8 cellular contexts compared by ENCODE assay signal in the genomic region with DNA sequence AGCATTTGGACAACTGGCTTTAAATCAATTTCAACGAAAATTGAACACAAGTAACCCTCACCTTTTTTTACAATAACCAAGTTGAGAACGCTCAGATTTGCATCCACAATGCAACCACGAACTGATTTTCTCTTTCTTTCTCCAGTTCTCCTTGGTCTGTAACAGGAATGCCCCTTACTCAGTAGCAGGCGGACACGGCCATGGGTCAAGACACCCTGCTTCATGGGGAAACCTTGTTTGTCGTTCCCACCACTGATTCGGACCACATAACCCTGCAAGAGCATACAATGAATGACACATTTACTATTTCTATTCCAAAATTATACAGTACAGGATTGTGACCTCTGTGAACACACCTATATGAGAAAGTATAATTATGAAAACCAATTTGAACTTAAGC. TPM values are rescaled to one million over a fixed set of nuclear protein-coding genes. Genes with fewer than 3 reads are reported as not detected.
DNase-seq lines count a peak whose midpoint lies in the region; ATAC-seq and TF ChIP-seq lines count a peak whose summit lies in the region.

No MANE protein-coding gene starts in this region.

- peak overlapping the region; percentile 97 to 100 (median 99) for H3K27ac Mint-ChIP-seq in naive thymus-derived CD4-positive, alpha-beta T cell

- TF ChIP-seq CTCF in C4-2B (conservative IDR thresholded peaks at IDR 0.05) (no peak), KMS-11 (conservative IDR thresholded peaks at IDR 0.05; ENCODE audit: low read depth, low read length) (no peak), cardiac fibroblast (IDR thresholded peaks at IDR 0.05; ENCODE audit: low read depth, low read length) (no peak)

- peak overlapping the region; percentile 99; the same call in 1 of the 2 replicates for H3K9ac ChIP-seq in KMS-11

- peaks cover 36% of the 10 kb centered on the region for H3K79me2 ChIP-seq in KMS-11 (ENCODE audit: insufficient read depth, low read depth)

- CTCF ChIA-PET in naive thymus-derived CD4-positive, alpha-beta T cell (lab: Charles Lee): no interaction called here

- peaks cover 7 to 51% (median 29%) of the 10 kb centered on the region in 5 donors for H3K36me3 Mint-ChIP-seq in naive thymus-derived CD4-positive, alpha-beta T cell

- POLR2A ChIA-PET in naive thymus-derived CD4-positive, alpha-beta T cell (lab: Charles Lee): interaction anchor here (0.7 to 2.3 kb wide), 6 partner anchors 9 to 252 kb away, joined by 4 to 21 read pairs (median 11); a partner anchor contains a TSS

- H4K20me1 ChIP-seq in KMS-11 (ENCODE audit: insufficient read depth): peaks cover 15% of the 10 kb centered on the region

- no peak for ATAC-seq in naive thymus-derived CD4-positive, alpha-beta T cell
- ATAC-seq in GM21825 (IDR thresholded peaks at IDR 0.05; ENCODE audit: unreplicated experiment): no peak

- H3K36me3 ChIP-seq in KMS-11 (ENCODE audit: insufficient read depth): peaks cover 31% of the 10 kb centered on the region
- H3K36me3 ChIP-seq in naive thymus-derived CD4-positive, alpha-beta T cell (ENCODE audit: control insufficient read depth in 2 of 3, insufficient read depth in 3 of 3, low read length in 3 of 3): peaks cover 19 to 48% (median 29%) of the 10 kb centered on the region in 3 experiments

- peak overlapping the region; percentile 92 to 99 (median 98) for H3K4me3 Mint-ChIP-seq in naive thymus-derived CD4-positive, alpha-beta T cell

- no peaks in the 10 kb centered on the region for H3K27me3 ChIP-seq in KMS-11 (ENCODE audit: insufficient read depth, low read depth)
- H3K27me3 ChIP-seq in naive thymus-derived CD4-positive, alpha-beta T cell (ENCODE audit: control insufficient read depth in 2 of 2, insufficient read depth in 2 of 2, low read length in 2 of 2): no peaks in the 10 kb centered on the region

- H3K4me1 ChIP-seq in KMS-11 (ENCODE audit: low read depth, poor library complexity, severe bottlenecking): peaks cover 24% of the 10 kb centered on the region
- H3K4me1 ChIP-seq in naive thymus-derived CD4-positive, alpha-beta T cell (ENCODE audit: control insufficient read depth in 2 of 2, insufficient read depth in 2 of 2, low read length in 2 of 2): peaks cover 13 to 24% of the 10 kb centered on the region in 2 donors

- DNase-seq in cardiac fibroblast (ENCODE audit: low read depth in 2 of 2): no peak
- DNase-seq in naive thymus-derived CD4-positive, alpha-beta T cell: no peak
- DNase-seq in iPS-NIHi11 (ENCODE audit: low spot score): no peak
- DNase-seq in ecto neural progenitor cell (ENCODE audit: low spot score): no peak
- no peak for DNase-seq in NCI-H2227 treated with DMSO at 0.1 percent for 48 hours (lab: John Stamatoyannopoulos, UW)

- H3K9me3 Mint-ChIP-seq in naive thymus-derived CD4-positive, alpha-beta T cell: peaks cover 0 to 8% (median 0%) of the 10 kb centered on the region in 11 donors

- H3K4me2 ChIP-seq in KMS-11: peak overlapping the region; percentile 94

- peak overlapping the region; percentile 37; the same call in 1 of the 2 replicates for H3K27ac ChIP-seq in C4-2B
- peak overlapping the region; percentile 91; the same call in 1 of the 2 replicates for H3K27ac ChIP-seq in KMS-11
- H3K27ac ChIP-seq in naive thymus-derived CD4-positive, alpha-beta T cell (ENCODE audit: low read depth, low read length): peak overlapping the region; percentile 84

- H2AFZ ChIP-seq in KMS-11 (ENCODE audit: low read depth): no peak overlapping the region

- H3K4me1 Mint-ChIP-seq in naive thymus-derived CD4-positive, alpha-beta T cell: peaks cover 30 to 50% (median 41%) of the 10 kb centered on the region in 7 donors

- no peak overlapping the region for H3K4me3 ChIP-seq in KMS-11 (IDR thresholded peaks at IDR 0.05; ENCODE audit: insufficient read depth, low read depth, low read length)
- H3K4me3 ChIP-seq in cardiac fibroblast (replicated peaks in 1 of 2; ENCODE audit: low read depth in 2 of 2, low read length in 2 of 2): peak overlapping the region; percentile 72 to 80
- peak overlapping the region; percentile 89 for H3K4me3 ChIP-seq in naive thymus-derived CD4-positive, alpha-beta T cell (ENCODE audit: low read length)

- H3K27me3 Mint-ChIP-seq in naive thymus-derived CD4-positive, alpha-beta T cell: no peaks in the 10 kb centered on the region

- H3K9me3 ChIP-seq in naive thymus-derived CD4-positive, alpha-beta T cell (ENCODE audit: control insufficient read depth in 2 of 3, low read length in 3 of 3): no peaks in the 10 kb centered on the region

- intact Hi-C loops in naive thymus-derived CD4-positive, alpha-beta T cell (cut with micrococcal nuclease): loop anchor here in 1 of 2 donors (1.0 kb wide), 1 partner anchor 10 kb away; no protein-coding TSS in a partner anchor

RNA-seq across cellular contexts. Expression of a gene that starts 1.4 kb away (rescaled TPM):
- 1,000 to 10,000 TPM; 1,823 to 4,329 (median 3,439) TPM for total RNA-seq in naive thymus-derived CD4-positive, alpha-beta T cell
- 1,000 to 10,000 TPM; 3,623 to 4,015 TPM for polyA plus RNA-seq in naive thymus-derived CD4-positive, alpha-beta T cell

RNA-seq across cellular contexts. Expression of a gene that starts 30.2 kb away (rescaled TPM):
- total RNA-seq in naive thymus-derived CD4-positive, alpha-beta T cell: 1 to 10 TPM; 2.0 to 5.7 (median 2.8) TPM
- 1 to 10 TPM in 1 of 2 donors, under 1 TPM in 1; 0.31 to 1.2 TPM for polyA plus RNA-seq in naive thymus-derived CD4-positive, alpha-beta T cell

Comparison
In these comparisons a context has a peak if more than half of its experiments do, and no peak if none do; other contexts are left out.
1. H3K27ac ChIP-seq: peak in every context shown above with its lines; median percentile 91 in KMS-11; 84 in naive thymus-derived CD4-positive, alpha-beta T cell; 37 in C4-2B.